ENCODE assay signal across 10 cellular contexts in genomic region chr12:68614772-68615171, GRCh38. TPM values are rescaled to one million over a fixed set of nuclear protein-coding genes. Genes with fewer than 3 reads are reported as not detected.
DNase-seq lines count a peak whose midpoint lies in the region; ATAC-seq and TF ChIP-seq lines count a peak whose summit lies in the region.
"Had no signal": no experiment of that assay in that cellular context is flagged by ENCODE, and none has a peak within 500 bp of the region (broad histone marks: within the 10 kb centered on the region; RNA-seq: fewer than 3 reads in every experiment).

No MANE protein-coding gene starts in this region.

- no peak for TF ChIP-seq CTCF in MCF 10A (IDR thresholded peaks at IDR 0.05; ENCODE audit: unreplicated experiment)
- TF ChIP-seq CTCF in breast epithelium (IDR thresholded peaks at IDR 0.05) = no peak
- TF ChIP-seq CTCF in transverse colon (IDR thresholded peaks at IDR 0.05) = no peak
- no peak for TF ChIP-seq CTCF in GM13976 (IDR thresholded peaks at IDR 0.05; ENCODE audit: borderline replicate concordance, control extremely low read depth, extremely low read depth, insufficient read depth, missing control alignments)
- no peak for TF ChIP-seq CTCF in glutamatergic neuron (IDR thresholded peaks at IDR 0.05; ENCODE audit: partially characterized antibody, unreplicated experiment)

- H3K4me1 Mint-ChIP-seq in MCF 10A (ENCODE audit: insufficient read depth, unreplicated experiment) (peaks cover 32% of the 10 kb centered on the region), memory B cell (peaks cover 30% of the 10 kb centered on the region), glutamatergic neuron (ENCODE audit: low read depth, unreplicated experiment) (peaks cover 16% of the 10 kb centered on the region)

- H3K4me3 Mint-ChIP-seq in MCF 10A (ENCODE audit: unreplicated experiment) (peak overlapping the region; percentile 53), memory B cell (peak overlapping the region; percentile 78), glutamatergic neuron (ENCODE audit: unreplicated experiment) (no peak overlapping the region)

- TF ChIP-seq POLR2A in breast epithelium (IDR thresholded peaks at IDR 0.05) (no peak), transverse colon (IDR thresholded peaks at IDR 0.05) (no peak)

- in situ Hi-C loops in transverse colon (cut with MboI; ENCODE audit: low pct_ligation_motif_present in 1 of 4, low pct_unique_long_range_greater_than_20kb in 1 of 4, low sequenced_read_pairs in 3 of 4) = loop anchor here in 1 of 4 donors (25.0 kb wide), 1 partner anchor 252 kb away; no protein-coding TSS in a partner anchor
- in situ Hi-C loops in GM13976 (cut with MboI; ENCODE audit: low sequenced_read_pairs, unreplicated experiment) = no loop called here

- no peak for TF ChIP-seq EP300 in transverse colon (IDR thresholded peaks at IDR 0.05; ENCODE audit: low read depth)

- H3K9me3 Mint-ChIP-seq in MCF 10A (ENCODE audit: unreplicated experiment) = no peaks in the 10 kb centered on the region
- H3K9me3 Mint-ChIP-seq in activated naive CD4-positive, alpha-beta T cell treated with anti-CD3 and anti-CD28 coated beads, Interleukin-2, amount 50 U/mL, for 72 hours = no peaks in the 10 kb centered on the region
- no peaks in the 10 kb centered on the region for H3K9me3 Mint-ChIP-seq in memory B cell
- H3K9me3 Mint-ChIP-seq in glutamatergic neuron (ENCODE audit: unreplicated experiment) = peaks cover 11% of the 10 kb centered on the region

- peaks cover 13% of the 10 kb centered on the region for H3K36me3 Mint-ChIP-seq in MCF 10A (ENCODE audit: insufficient read depth, unreplicated experiment)
- peaks cover 35 to 47% of the 10 kb centered on the region in 2 donors for H3K36me3 Mint-ChIP-seq in activated naive CD4-positive, alpha-beta T cell treated with anti-CD3 and anti-CD28 coated beads, Interleukin-2, amount 50 U/mL, for 72 hours
- H3K36me3 Mint-ChIP-seq in memory B cell = peaks cover 6% of the 10 kb centered on the region
- H3K36me3 Mint-ChIP-seq in glutamatergic neuron (ENCODE audit: unreplicated experiment) = no peaks in the 10 kb centered on the region

- no TSS peak for BruUV-seq in MCF 10A (replicated peaks; lab: Mats Ljungman, UMichigan)

- CTCF ChIA-PET in MCF 10A (lab: Yijun Ruan, JAX) = interaction anchor here (0.6 to 1.0 kb wide), 3 partner anchors 241 to 392 kb away, joined by 3 read pairs; no protein-coding TSS in a partner anchor

- H3K27me3 Mint-ChIP-seq in MCF 10A (ENCODE audit: insufficient read depth, unreplicated experiment) (no peaks in the 10 kb centered on the region), memory B cell (no peaks in the 10 kb centered on the region), glutamatergic neuron (ENCODE audit: unreplicated experiment) (peaks cover 7% of the 10 kb centered on the region)

- intact Hi-C loops in MCF 10A (cut with micrococcal nuclease) = loop anchor here (5.0 kb wide), 1 partner anchor 207 kb away; no protein-coding TSS in a partner anchor
- intact Hi-C loops in breast epithelium (cut with DNase I; ENCODE audit: low total_unique reads) = no loop called here
- intact Hi-C loops in transverse colon (cut with DNase I; ENCODE audit: low total_unique reads) = loop anchor here (10.0 kb wide), 1 partner anchor 250 kb away; no protein-coding TSS in a partner anchor

- H3K4me1 ChIP-seq in breast epithelium (peaks cover 0 to 15% of the 10 kb centered on the region in 2 donors), transverse colon (peaks cover 50 to 76% (median 61%) of the 10 kb centered on the region in 4 donors)
- H3K4me1 ChIP-seq: BE2C had no signal

- H3K27ac Mint-ChIP-seq in MCF 10A (ENCODE audit: low read depth, unreplicated experiment) (peak overlapping the region; percentile 49), memory B cell (peak overlapping the region; percentile 92), glutamatergic neuron (ENCODE audit: unreplicated experiment) (no peak overlapping the region)
- H3K27ac Mint-ChIP-seq in activated naive CD4-positive, alpha-beta T cell treated with anti-CD3 and anti-CD28 coated beads, Interleukin-2, amount 50 U/mL, for 72 hours = peak overlapping the region; percentile 86 to 100

- H3K36me3 ChIP-seq in breast epithelium (no peaks in the 10 kb centered on the region), transverse colon (no peaks in the 10 kb centered on the region)

- H3K9me3 ChIP-seq in breast epithelium = no peaks in the 10 kb centered on the region
- H3K9me3 ChIP-seq in transverse colon = no peaks in the 10 kb centered on the region
- H3K9me3 ChIP-seq: BE2C had no signal

- POLR2A ChIA-PET in MCF 10A (lab: Yijun Ruan, JAX) = interaction anchor here (0.9 to 1.3 kb wide), 2 partner anchors 9 to 30 kb away, joined by 3 read pairs; no protein-coding TSS in a partner anchor

- H3K27ac ChIP-seq in breast epithelium (peak overlapping the region in 1 of 2 donors; percentile 32), transverse colon (peak overlapping the region in 3 of 4 donors; percentile 96 to 100 (median 98))

- H3K4me3 ChIP-seq in breast epithelium (peak overlapping the region in 1 of 3 donors; percentile 97), transverse colon (no peak overlapping the region)

- DNase-seq in MCF 10A (ENCODE audit: unreplicated experiment) (no peak), breast epithelium (ENCODE audit: low spot score in 2 of 2) (no peak), memory B cell (ENCODE audit: low spot score in 2 of 2) (no peak), transverse colon (no peak), OCI-M2 (lab: John Stamatoyannopoulos, UW; ENCODE audit: unreplicated experiment) (no peak), GM13976 (ENCODE audit: low spot score) (no peak), glutamatergic neuron (no peak)
- no peak for DNase-seq in activated naive CD4-positive, alpha-beta T cell treated with anti-CD3 and anti-CD28 coated beads, Interleukin-2, amount 50 U/mL, for 72 hours (ENCODE audit: low spot score in 2 of 2)
- DNase-seq: BE2C, NCI-H2227 treated with DMSO at 0.1 percent for 48 hours had no signal

- WGBS in transverse colon (ENCODE audit: low coverage in 1 of 2), 2 donors = 28 to 42% methylated on average over 2 of the region's 2 CpGs

- H3K27me3 ChIP-seq in breast epithelium (no peaks in the 10 kb centered on the region), transverse colon (no peaks in the 10 kb centered on the region)

- ATAC-seq in activated naive CD4-positive, alpha-beta T cell treated with anti-CD3 and anti-CD28 coated beads, Interleukin-2, amount 50 U/mL, for 72 hours = no peak
- no peak for ATAC-seq in memory B cell (ENCODE audit: low read depth)

RNA-seq across cellular contexts. Expression of gene RAP1B, which starts 4.1 kb away (rescaled TPM):
- total RNA-seq in MCF 10A (2022) (180 and 232 TPM in 2 replicates), breast epithelium (100 to 1,000 TPM; 176 to 198 (median 186) TPM), transverse colon (100 to 1,000 TPM; 180 to 380 (median 224) TPM), glutamatergic neuron (ENCODE audit: unreplicated experiment) (68.2 TPM)
- total RNA-seq in activated naive CD4-positive, alpha-beta T cell treated with anti-CD3 and anti-CD28 coated beads, Interleukin-2, amount 50 U/mL, for 72 hours = 100 to 1,000 TPM; 182 to 232 TPM
